Comparison of ENCODE assay signal across 16 cellular contexts in the genomic region with DNA sequence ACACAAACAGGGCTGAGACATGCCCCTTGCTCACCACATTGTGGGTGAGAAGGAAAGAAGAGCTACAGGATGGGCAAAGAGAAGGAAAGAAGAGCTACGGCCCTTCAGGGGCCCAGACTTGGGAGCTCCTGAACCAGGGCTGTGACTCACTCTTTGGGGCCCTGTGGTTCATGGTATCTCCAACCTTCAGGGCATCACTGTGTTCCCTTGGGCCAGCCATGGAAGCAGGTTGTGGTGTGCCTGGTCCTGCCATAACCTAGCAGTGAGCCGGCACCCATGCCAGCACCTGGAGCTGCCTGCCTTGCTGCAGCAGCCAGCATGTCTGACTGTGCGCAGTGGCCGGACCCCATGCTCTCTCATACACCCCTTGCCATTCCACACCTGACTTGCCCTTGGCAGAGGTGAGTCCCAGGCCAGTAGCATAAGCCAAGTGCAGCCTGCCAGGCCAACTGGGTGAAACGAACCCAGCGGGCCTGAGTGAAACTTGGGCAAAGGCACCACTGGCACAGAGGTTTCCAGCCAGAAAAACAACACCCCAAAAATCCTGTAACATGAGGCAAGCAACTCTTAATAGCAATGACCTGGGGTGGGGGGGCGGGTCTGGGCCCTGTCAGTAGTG.
"Had no signal": no experiment of that assay in that cellular context is flagged by ENCODE, and none has a peak within 500 bp of the region (broad histone marks: within the 10 kb centered on the region; RNA-seq: fewer than 3 reads in every experiment).

No MANE protein-coding gene starts in this region.

- ATAC-seq: T-cell had no signal

- H3K27me3 ChIP-seq: esophagus squamous epithelium, testis, upper lobe of left lung had no signal

- H3K9me3 ChIP-seq: esophagus squamous epithelium, testis, upper lobe of left lung had no signal

- H3K27ac Mint-ChIP-seq: activated naive CD8-positive, alpha-beta T cell treated with anti-CD3 and anti-CD28 coated beads for 36 hours; T-cell had no signal

- DNase-seq: activated CD4-positive, alpha-beta T cell treated with anti-CD3 and anti-CD28 coated beads for 1 hour; activated CD4-positive, alpha-beta T cell treated with anti-CD3 and anti-CD28 coated beads, Interleukin-2, amount 50 U/mL, for 1 hour; activated naive CD4-positive, alpha-beta T cell treated with Interleukin-2 at 50 U/mL for 16 hours; activated naive CD8-positive, alpha-beta T cell treated with anti-CD3 and anti-CD28 coated beads for 36 hours; activated T-cell treated with anti-CD3 and anti-CD28 coated beads, Interleukin-2, amount 50 U/mL, for 48 hours; amniotic stem cell; cerebellar nuclear complex; esophagus squamous epithelium; posterior cingulate gyrus; stimulated activated CD4-positive, alpha-beta T cell treated with anti-CD3 and anti-CD28 coated beads, Interleukin-4, amount 100 ng/mL, for 1 hour; stimulated activated naive CD4-positive, alpha-beta T cell; T-cell; testis had no signal

- H3K9me3 Mint-ChIP-seq: T-cell had no signal

- H3K36me3 Mint-ChIP-seq: activated naive CD8-positive, alpha-beta T cell treated with anti-CD3 and anti-CD28 coated beads for 36 hours; T-cell had no signal

- H3K4me3 Mint-ChIP-seq: activated naive CD8-positive, alpha-beta T cell treated with anti-CD3 and anti-CD28 coated beads for 36 hours; neural crest cell; T-cell had no signal

- H3K27ac ChIP-seq: coronary artery, esophagus squamous epithelium, testis, upper lobe of left lung had no signal

- H3K4me1 ChIP-seq: testis had no signal

- H3K36me3 ChIP-seq: esophagus squamous epithelium, upper lobe of left lung had no signal

- H3K4me3 ChIP-seq: coronary artery, esophagus squamous epithelium, testis, upper lobe of left lung had no signal

- H3K27me3 Mint-ChIP-seq: activated naive CD8-positive, alpha-beta T cell treated with anti-CD3 and anti-CD28 coated beads for 36 hours had no signal
